ENCODE assay signal across 8 cellular contexts in the genomic region with DNA sequence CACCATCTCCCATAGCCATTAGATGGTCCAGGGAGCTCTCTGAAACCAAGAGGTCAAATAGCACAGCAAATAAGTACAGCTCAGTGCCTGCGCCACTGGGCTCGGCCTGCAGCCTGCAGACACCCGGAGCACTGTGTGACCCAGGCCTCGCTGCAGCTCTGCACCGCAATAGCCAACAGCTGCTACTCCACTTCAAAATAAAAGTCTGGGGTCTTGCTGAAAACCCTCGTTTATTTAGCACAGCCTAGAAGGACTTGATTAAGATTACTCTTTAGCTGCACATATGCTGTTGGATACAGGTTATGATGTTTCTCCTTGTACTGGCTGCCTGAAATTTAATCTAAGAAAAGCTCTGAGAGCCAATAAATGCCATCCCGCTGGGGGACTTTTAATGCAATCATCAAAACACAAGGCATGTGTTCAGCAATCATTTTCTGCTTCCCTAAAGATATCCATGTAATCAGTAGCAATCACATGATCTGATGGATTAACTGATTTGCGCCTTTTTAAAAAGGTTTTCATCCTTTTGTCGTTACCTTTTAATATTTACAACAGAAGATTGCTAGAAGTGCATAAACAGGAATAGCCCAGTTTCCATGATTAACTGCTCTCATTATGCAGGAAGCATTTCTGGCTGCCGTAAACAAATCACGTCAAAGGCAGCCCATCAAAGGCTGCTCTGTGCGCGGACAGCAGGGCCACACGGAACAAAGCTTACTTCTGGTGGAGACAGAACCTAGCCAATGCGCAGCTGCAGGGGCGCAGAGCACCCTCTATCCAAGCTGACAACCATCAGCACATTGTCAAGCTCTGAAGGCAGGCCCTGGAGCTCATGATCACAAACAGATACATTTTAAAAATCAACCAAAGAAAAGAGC. TPM values are rescaled to one million over a fixed set of nuclear protein-coding genes. Genes with fewer than 3 reads are reported as not detected.
DNase-seq lines count a peak whose midpoint lies in the region; ATAC-seq and TF ChIP-seq lines count a peak whose summit lies in the region.

No MANE protein-coding gene starts in this region.

- H3K4me3 ChIP-seq in DND-41 (ENCODE audit: low read depth in 1 of 2, low read length in 2 of 2) (peak overlapping the region in 1 of 2 experiments; percentile 16; a peak in 1 of 4 replicates), astrocyte of the spinal cord (ENCODE audit: low read depth, low read length) (peak overlapping the region; percentile 38), right atrium auricular region (peak overlapping the region; percentile 45 to 53), parathyroid adenoma (ENCODE audit: low read depth, low read length) (peak overlapping the region; percentile 51), PC-3 (ENCODE audit: low read length) (no peak overlapping the region)

- no TSS peak for BruUV-seq in PC-3 (replicated peaks; lab: Mats Ljungman, UMichigan)

- H3K27me3 ChIP-seq in DND-41 (ENCODE audit: insufficient read depth, low read length, poor library complexity) (no peaks in the 10 kb centered on the region), right atrium auricular region (no peaks in the 10 kb centered on the region), parathyroid adenoma (ENCODE audit: control insufficient read depth, insufficient read depth, low read length) (no peaks in the 10 kb centered on the region), PC-3 (ENCODE audit: low read length) (no peaks in the 10 kb centered on the region)

- H3K9me3 ChIP-seq in DND-41 (ENCODE audit: insufficient read depth, low read length, severe bottlenecking): no peaks in the 10 kb centered on the region
- H3K9me3 ChIP-seq in right atrium auricular region: no peaks in the 10 kb centered on the region
- no peaks in the 10 kb centered on the region for H3K9me3 ChIP-seq in parathyroid adenoma (ENCODE audit: control insufficient read depth, low read length)
- H3K9me3 ChIP-seq in PC-3 (ENCODE audit: low read length): no peaks in the 10 kb centered on the region

- H3K27ac ChIP-seq in DND-41 (ENCODE audit: low read length) (no peak overlapping the region), right atrium auricular region (peak overlapping the region; percentile 75 to 86), parathyroid adenoma (peak overlapping the region; percentile 64), PC-3 (ENCODE audit: low read length) (no peak overlapping the region)

- H3K9me2 ChIP-seq in PC-3 (replicated peaks; ENCODE audit: low read length): no peaks in the 10 kb centered on the region

- POLR2A ChIA-PET in PC-3 (lab: Charles Lee; ENCODE audit: unreplicated experiment): no interaction called here

- ATAC-seq in DND-41 (ENCODE audit: insufficient read depth, low read depth) (peak; percentile 89), HG03521 (IDR thresholded peaks at IDR 0.05; ENCODE audit: unreplicated experiment) (peak; percentile 71), PC-3 (no peak)

- H3K4me2 ChIP-seq in DND-41 (ENCODE audit: insufficient read depth, low read length): peak overlapping the region; percentile 32; the same call in 1 of the 2 replicates
- peak overlapping the region; percentile 31 for H3K4me2 ChIP-seq in parathyroid adenoma (ENCODE audit: low read length)
- H3K4me2 ChIP-seq in PC-3 (ENCODE audit: low read length): no peak overlapping the region

- CTCF ChIA-PET in PC-3 (lab: Charles Lee): no interaction called here

- H2AFZ ChIP-seq in DND-41 (ENCODE audit: low read depth, low read length) (no peak overlapping the region), parathyroid adenoma (peak overlapping the region; percentile 63), PC-3 (ENCODE audit: low read length) (no peak overlapping the region)

- intact Hi-C loops in PC-3 (cut with micrococcal nuclease): no loop called here

- peaks cover 9% of the 10 kb centered on the region for H3F3A ChIP-seq in PC-3 (ENCODE audit: low read length, unreplicated experiment)

- no peaks in the 10 kb centered on the region; the same call in 1 of the 2 replicates for H3K36me3 ChIP-seq in DND-41 (ENCODE audit: insufficient read depth, low read length)
- no peaks in the 10 kb centered on the region for H3K36me3 ChIP-seq in right atrium auricular region
- no peaks in the 10 kb centered on the region for H3K36me3 ChIP-seq in parathyroid adenoma (ENCODE audit: control insufficient read depth, insufficient read depth, low read length)
- H3K36me3 ChIP-seq in PC-3 (ENCODE audit: low read depth, low read length): no peaks in the 10 kb centered on the region

- in situ Hi-C loops in astrocyte of the spinal cord (cut with HindIII; ENCODE audit: low sequenced_read_pairs): no loop called here

- TF ChIP-seq CTCF in DND-41 (IDR thresholded peaks at IDR 0.05; ENCODE audit: borderline replicate concordance, extremely low read depth, low read length, poor library complexity, severe bottlenecking) (no peak), GM20000 (IDR thresholded peaks at IDR 0.05; ENCODE audit: extremely low read depth, missing control alignments) (no peak), astrocyte of the spinal cord (IDR thresholded peaks at IDR 0.05; ENCODE audit: low read depth, low read length) (no peak), right atrium auricular region (IDR thresholded peaks at IDR 0.05) (peak in 1 of 2 donors; percentile 14), parathyroid adenoma (IDR thresholded peaks at IDR 0.05) (no peak), PC-3 (conservative IDR thresholded peaks at IDR 0.05; ENCODE audit: low read depth, low read length) (no peak)

- no peak overlapping the region for H3K9ac ChIP-seq in DND-41 (ENCODE audit: low read depth, low read length)
- H3K9ac ChIP-seq in parathyroid adenoma: no peak overlapping the region
- H3K9ac ChIP-seq in PC-3 (ENCODE audit: low read length): no peak overlapping the region

- DNase-seq in DND-41 (peak; percentile 59), GM20000 (ENCODE audit: low spot score) (peak; percentile 69), NCI-H748 treated with DMSO at 0.1 percent for 48 hours (lab: John Stamatoyannopoulos, UW) (peak; percentile 75), astrocyte of the spinal cord (ENCODE audit: low read depth, low spot score) (peak; percentile 89), right atrium auricular region (ENCODE audit: low spot score) (peak; percentile 68), PC-3 (no peak)

- H3K79me2 ChIP-seq in DND-41 (ENCODE audit: insufficient read depth, low read length) (peaks cover 8% of the 10 kb centered on the region; the same call in 1 of the 2 replicates), parathyroid adenoma (peaks cover 2% of the 10 kb centered on the region), PC-3 (ENCODE audit: low read length) (peaks cover 12% of the 10 kb centered on the region; the same call in 1 of the 2 replicates)

- H4K20me1 ChIP-seq in DND-41 (ENCODE audit: insufficient read depth, low read length) (no peaks in the 10 kb centered on the region), PC-3 (ENCODE audit: low read length) (no peaks in the 10 kb centered on the region)

- H3K4me1 ChIP-seq in DND-41 (ENCODE audit: insufficient read depth, low read length) (no peaks in the 10 kb centered on the region; the same call in 1 of the 2 replicates), right atrium auricular region (peaks cover 2 to 28% of the 10 kb centered on the region in 2 donors), parathyroid adenoma (peaks cover 18% of the 10 kb centered on the region), PC-3 (ENCODE audit: insufficient read depth, low read length) (peaks cover 20% of the 10 kb centered on the region)

RNA-seq across cellular contexts. Expression of a gene that starts 58.8 kb away (rescaled TPM):
- total RNA-seq in right atrium auricular region (10 to 100 TPM; 32.3 to 71.8 TPM), PC-3 (2014; rRNA removed) (84.8 and 98.7 TPM in 2 replicates)

Comparison
In these comparisons a context has a peak if more than half of its experiments do, and no peak if none do; other contexts are left out.
1. H3K27ac ChIP-seq: peak in right atrium auricular region (2 of 2) and parathyroid adenoma (single experiment); none in DND-41 (single experiment) and PC-3 (single experiment).